ENCODE assay signal across 3 cellular contexts in the genomic region with DNA sequence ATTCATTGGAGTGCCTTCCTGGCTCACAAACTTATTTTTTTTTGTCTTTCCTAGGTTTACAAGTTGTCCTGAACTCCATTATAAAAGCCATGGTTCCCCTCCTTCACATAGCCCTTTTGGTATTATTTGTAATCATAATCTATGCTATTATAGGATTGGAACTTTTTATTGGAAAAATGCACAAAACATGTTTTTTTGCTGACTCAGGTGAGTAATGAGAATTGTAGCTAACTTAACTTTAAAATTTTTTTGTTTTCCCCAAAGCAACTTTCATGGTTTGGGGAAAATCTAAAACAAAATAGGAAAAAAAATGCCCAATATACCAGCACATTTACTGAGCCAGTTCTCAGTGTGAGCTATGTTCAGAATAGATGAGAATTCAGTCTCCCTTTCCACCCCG.
TF ChIP-seq lines count a peak whose summit lies in the region.

No MANE protein-coding gene starts in this region.

TF ChIP-seq in A549, 52 proteins besides CTCF, POLR2A, EP300 and RAD21:
- TF ChIP-seq RARB (CRISPR knock-in tag; IDR thresholded peaks at IDR 0.05) (no peak), MAFK (IDR thresholded peaks at IDR 0.05; ENCODE audit: partially characterized antibody) (peak; percentile 82)

TF ChIP-seq in IMR-90, 13 proteins besides CTCF, POLR2A, EP300 and RAD21:
- TF ChIP-seq BHLHE40 (IDR thresholded peaks at IDR 0.05; ENCODE audit: low read depth, low read length) (no peak), MAFK (IDR thresholded peaks at IDR 0.05; ENCODE audit: low read depth, low read length) (peak; percentile 90)

TF ChIP-seq in H1, 55 proteins besides CTCF, POLR2A, EP300 and RAD21:
- TF ChIP-seq, protein P1, sequence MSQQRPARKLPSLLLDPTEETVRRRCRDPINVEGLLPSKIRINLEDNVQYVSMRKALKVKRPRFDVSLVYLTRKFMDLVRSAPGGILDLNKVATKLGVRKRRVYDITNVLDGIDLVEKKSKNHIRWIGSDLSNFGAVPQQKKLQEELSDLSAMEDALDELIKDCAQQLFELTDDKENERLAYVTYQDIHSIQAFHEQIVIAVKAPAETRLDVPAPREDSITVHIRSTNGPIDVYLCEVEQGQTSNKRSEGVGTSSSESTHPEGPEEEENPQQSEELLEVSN (IDR thresholded peaks at IDR 0.05), result no peak
- TF ChIP-seq CBX8 (IDR thresholded peaks at IDR 0.05; ENCODE audit: borderline replicate concordance, low read depth, low read length), result no peak
- peak; percentile 43; the same call in 1 of the 2 replicates for TF ChIP-seq MAFK (IDR thresholded peaks at IDR 0.05; ENCODE audit: low read depth, low read length)
- TF ChIP-seq BRCA1 (IDR thresholded peaks at IDR 0.05; ENCODE audit: low read depth, low read length), result no peak
- no peak for TF ChIP-seq HDAC2 (IDR thresholded peaks at IDR 0.05; ENCODE audit: borderline replicate concordance in 1 of 2, low read depth in 2 of 2, low read length in 2 of 2)
- TF ChIP-seq BCL11A (IDR thresholded peaks at IDR 0.05; ENCODE audit: low read depth in 2 of 2, low read length in 2 of 2), result no peak
- TF ChIP-seq, protein P2, sequence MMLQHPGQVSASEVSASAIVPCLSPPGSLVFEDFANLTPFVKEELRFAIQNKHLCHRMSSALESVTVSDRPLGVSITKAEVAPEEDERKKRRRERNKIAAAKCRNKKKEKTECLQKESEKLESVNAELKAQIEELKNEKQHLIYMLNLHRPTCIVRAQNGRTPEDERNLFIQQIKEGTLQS (IDR thresholded peaks at IDR 0.05; ENCODE audit: insufficient read depth, low read depth, low read length), result no peak
- TF ChIP-seq GTF2F1 (IDR thresholded peaks at IDR 0.05; ENCODE audit: borderline replicate concordance, low read depth, low read length), result no peak
